In the genomic region with DNA sequence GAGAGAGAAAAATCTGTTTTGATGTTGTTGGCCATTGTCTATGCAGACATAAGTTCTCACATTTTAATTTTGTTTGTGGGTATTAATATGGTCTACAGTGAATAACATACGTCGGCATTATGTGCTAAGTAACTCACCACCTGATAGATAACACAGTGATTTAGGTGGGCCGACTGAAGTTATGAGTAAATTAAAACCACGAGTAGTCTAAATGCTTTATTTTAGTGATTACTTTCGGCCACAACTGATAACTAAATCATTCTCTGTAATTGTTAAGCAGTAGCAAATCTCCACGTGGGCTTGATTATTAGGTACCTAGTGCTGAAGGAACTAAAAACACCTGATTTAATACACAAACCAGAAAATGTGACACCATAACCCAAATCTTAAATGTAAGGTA, we compare ENCODE assay signal across 8 cellular contexts. TPM values are rescaled to one million over a fixed set of nuclear protein-coding genes. Genes with fewer than 3 reads are reported as not detected.
A peak's percentile ranks its signal among the peaks of the same experiment; 100 is the strongest.
DNase-seq lines count a peak whose midpoint lies in the region; ATAC-seq and TF ChIP-seq lines count a peak whose summit lies in the region.

No MANE protein-coding gene starts in this region.

- TF ChIP-seq CTCF in CD14-positive monocyte (IDR thresholded peaks at IDR 0.05) (no peak), neural crest cell (conservative IDR thresholded peaks at IDR 0.05) (no peak)

- DNase-seq in CD14-positive monocyte (ENCODE audit: low spot score) (no peak), MG63 (no peak), neural crest cell (ENCODE audit: low read depth, low spot score) (no peak), HuH-7.5 (ENCODE audit: low spot score) (no peak)

- H3K4me3 ChIP-seq in MG63, result peak overlapping the region; percentile 84

- no peaks in the 10 kb centered on the region for H3K9me3 ChIP-seq in MG63

- H3K36me3 Mint-ChIP-seq in CD14-positive monocyte, result no peaks in the 10 kb centered on the region
- peaks cover 7% of the 10 kb centered on the region for H3K36me3 Mint-ChIP-seq in dendritic cell treated with granulocyte-macrophage colony-stimulating factor and Interleukin-4, amounts not matched to agents 40 ng/mL and 50 ng/mL, for 4 days (ENCODE audit: low read depth)
- no peaks in the 10 kb centered on the region for H3K36me3 Mint-ChIP-seq in neural crest cell (ENCODE audit: low read depth)

- H3K4me1 Mint-ChIP-seq in CD14-positive monocyte, result peaks cover 42% of the 10 kb centered on the region
- H3K4me1 Mint-ChIP-seq in dendritic cell treated with granulocyte-macrophage colony-stimulating factor and Interleukin-4, amounts not matched to agents 40 ng/mL and 50 ng/mL, for 4 days (ENCODE audit: low read depth), result peaks cover 36% of the 10 kb centered on the region
- H3K4me1 Mint-ChIP-seq in neural crest cell, result peaks cover 35% of the 10 kb centered on the region

- ATAC-seq in GM21528 (IDR thresholded peaks at IDR 0.05; ENCODE audit: low FRiP score, unreplicated experiment), result no peak
- ATAC-seq in HG02571 (IDR thresholded peaks at IDR 0.05; ENCODE audit: unreplicated experiment), result no peak
- ATAC-seq in HG03196 (IDR thresholded peaks at IDR 0.05; ENCODE audit: unreplicated experiment), result no peak

- H3K9me3 Mint-ChIP-seq in CD14-positive monocyte (peaks cover 0 to 2% (median 0%) of the 10 kb centered on the region in 7 donors), neural crest cell (no peaks in the 10 kb centered on the region)
- H3K9me3 Mint-ChIP-seq in dendritic cell treated with granulocyte-macrophage colony-stimulating factor and Interleukin-4, amounts not matched to agents 40 ng/mL and 50 ng/mL, for 4 days, result no peaks in the 10 kb centered on the region

- no peaks in the 10 kb centered on the region for H3K27me3 ChIP-seq in MG63

- intact Hi-C loops in CD14-positive monocyte (cut with micrococcal nuclease), result loop anchor here (5.0 to 10.0 kb wide), 5 partner anchors 124 to 1159 kb away; a partner anchor contains a TSS
- intact Hi-C loops in dendritic cell treated with granulocyte-macrophage colony-stimulating factor and Interleukin-4, amounts not matched to agents 40 ng/mL and 50 ng/mL, for 4 days (cut with micrococcal nuclease), result loop anchor here (2.0 to 10.0 kb wide), 4 partner anchors 44 to 446 kb away; a partner anchor contains a TSS

- H3K4me3 Mint-ChIP-seq in CD14-positive monocyte (peak overlapping the region; percentile 88 to 95), neural crest cell (peak overlapping the region; percentile 93)
- H3K4me3 Mint-ChIP-seq in dendritic cell treated with granulocyte-macrophage colony-stimulating factor and Interleukin-4, amounts not matched to agents 40 ng/mL and 50 ng/mL, for 4 days, result peak overlapping the region; percentile 87

- H3K27me3 Mint-ChIP-seq in CD14-positive monocyte (ENCODE audit: low read depth in 3 of 3) (peaks cover 0 to 2% (median 0%) of the 10 kb centered on the region in 3 donors), neural crest cell (ENCODE audit: low read depth) (no peaks in the 10 kb centered on the region)
- H3K27me3 Mint-ChIP-seq in dendritic cell treated with granulocyte-macrophage colony-stimulating factor and Interleukin-4, amounts not matched to agents 40 ng/mL and 50 ng/mL, for 4 days, result no peaks in the 10 kb centered on the region

- H3K36me3 ChIP-seq in MG63, result no peaks in the 10 kb centered on the region; the same call in 1 of the 2 replicates

- H3K27ac Mint-ChIP-seq in CD14-positive monocyte (peak overlapping the region in 4 of 7 donors; percentile 69 to 91 (median 86)), neural crest cell (ENCODE audit: unreplicated experiment) (no peak overlapping the region)
- no peak overlapping the region for H3K27ac Mint-ChIP-seq in dendritic cell treated with granulocyte-macrophage colony-stimulating factor and Interleukin-4, amounts not matched to agents 40 ng/mL and 50 ng/mL, for 4 days

RNA-seq across cellular contexts. Expression of a gene that starts 1.2 kb away (rescaled TPM):
- polyA plus RNA-seq in CD14-positive monocyte, result 1 to 10 TPM; 2.1 to 2.5 TPM
- 5.2 and 32.3 TPM in 2 replicates for total RNA-seq in MG63 (2014; rRNA removed; shearing (Covaris generic); ENCODE audit: low replicate concordance)
- 17.8 and 18.4 TPM in 2 replicates for total RNA-seq in neural crest cell

RNA-seq across cellular contexts. Expression of a gene that starts 3.0 kb away (rescaled TPM):
- 1 to 10 TPM; 1.1 to 1.7 TPM for polyA plus RNA-seq in CD14-positive monocyte
- total RNA-seq in MG63 (2014; rRNA removed; shearing (Covaris generic); ENCODE audit: low replicate concordance), result 5.0 and 5.9 TPM in 2 replicates
- total RNA-seq in neural crest cell, result 10.3 and 17.1 TPM in 2 replicates

Comparison
In these comparisons a context has a peak if more than half of its experiments do, and no peak if none do; other contexts are left out.
1. H3K27ac Mint-ChIP-seq: peak in CD14-positive monocyte (4 of 7); none in dendritic cell treated with granulocyte-macrophage colony-stimulating factor and Interleukin-4, amounts not matched to agents 40 ng/mL and 50 ng/mL, for 4 days (single experiment) and neural crest cell (single experiment).
2. Peak in every context shown above with its lines, with median percentiles within 50 percentile points of each other: H3K4me3 Mint-ChIP-seq.